In genomic region chr1:81574365-81574764, GRCh38 we compare ENCODE assay signal across 18 cellular contexts.
DNase-seq lines count a peak whose midpoint lies in the region; ATAC-seq lines count a peak whose summit lies in the region.
"Had no signal": no experiment of that assay in that cellular context is flagged by ENCODE, and none has a peak within 500 bp of the region (broad histone marks: within the 10 kb centered on the region; RNA-seq: fewer than 3 reads in every experiment).

No MANE protein-coding gene starts in this region.

- in situ Hi-C loops in G401 (cut with HindIII; ENCODE audit: low sequenced_read_pairs): no loop called here
- in situ Hi-C loops in KBM-7 (cut with MboI; ENCODE audit: low pct_unique_long_range_greater_than_20kb, low sequenced_read_pairs): no loop called here

- DNase-seq in Ammon's horn (ENCODE audit: low spot score) (peak; percentile 4), G401 (ENCODE audit: low spot score) (peak; percentile 5), dermis blood vessel endothelial cell (peak; percentile 15), right cardiac atrium (peak in 1 of 3 donors; percentile 29), SHP77 (lab: John Stamatoyannopoulos, UW) (no peak), NOMO-1 (lab: John Stamatoyannopoulos, UW; ENCODE audit: unreplicated experiment in 2 of 2) (no peak), KBM-7 (no peak)
- DNase-seq: ACHN; AML-193; Calu3; CD4-positive, alpha-beta memory T cell; DMS53; NCI-H1694; NCI-H524; SIG-M5 had no signal

- H3K27me3 ChIP-seq in right cardiac atrium (ENCODE audit: control insufficient read depth, insufficient read depth): no peaks in the 10 kb centered on the region

- 34% methylated on average over 2 of the region's 2 CpGs for WGBS in right cardiac atrium

- no peak overlapping the region for H3K27ac ChIP-seq in right cardiac atrium (ENCODE audit: low read length)

- ATAC-seq in right cardiac atrium: peak; percentile 66 to 75
- no peak for ATAC-seq in HG03280 (IDR thresholded peaks at IDR 0.05; ENCODE audit: unreplicated experiment)
- ATAC-seq: HCT116, K562 had no signal

- intact Hi-C loops in right cardiac atrium (cut with DNase I): no loop called here

- peaks cover 6% of the 10 kb centered on the region for H3K4me1 ChIP-seq in right cardiac atrium (ENCODE audit: control insufficient read depth, insufficient read depth, low read length)

- peak overlapping the region; percentile 15 for H3K4me3 ChIP-seq in right cardiac atrium (ENCODE audit: low read length)
- H3K4me3 ChIP-seq: K562 had no signal

- H3K9me3 ChIP-seq in right cardiac atrium (ENCODE audit: control insufficient read depth, low read length): no peaks in the 10 kb centered on the region

Comparison
In these comparisons a context has a peak if more than half of its experiments do, and no peak if none do; other contexts are left out.
1. DNase-seq: peak in Ammon's horn (single experiment), G401 (single experiment) and dermis blood vessel endothelial cell (single experiment); none in SHP77 (0 of 2), NOMO-1 (0 of 2) and KBM-7 (single experiment).